In the genomic region with DNA sequence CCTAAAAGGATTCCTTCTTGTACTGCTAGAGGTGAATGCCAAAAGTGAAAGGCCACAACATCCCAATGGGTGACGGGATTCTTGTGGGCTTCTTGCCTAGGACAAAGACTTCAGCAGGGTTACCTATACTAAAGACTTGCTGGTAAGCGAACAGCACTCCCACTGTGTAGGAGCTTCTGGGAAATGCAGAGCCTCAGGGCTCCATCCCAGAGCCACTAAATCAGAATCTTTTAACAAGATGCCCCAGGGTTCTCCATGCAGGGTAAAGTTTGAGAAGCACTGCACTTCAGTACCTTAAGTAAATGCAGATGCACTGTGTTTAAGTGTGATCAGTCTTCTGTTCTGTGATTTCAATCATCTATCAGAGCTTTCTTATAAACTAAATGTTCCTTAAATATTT, we compare ENCODE assay signal across 10 cellular contexts.
"Had no signal": no experiment of that assay in that cellular context is flagged by ENCODE, and none has a peak within 500 bp of the region (broad histone marks: within the 10 kb centered on the region; RNA-seq: fewer than 3 reads in every experiment).

No MANE protein-coding gene starts in this region.

- H3K27ac Mint-ChIP-seq: T-helper 1 cell treated with Interleukin-12 subunit alpha and Interleukin-12 subunit beta and Interleukin-4 antibody, amounts not matched to agents 30 μg/mL and 1 μg/mL, for 36 hours had no signal

- ATAC-seq: natural killer cell treated with Interleukin-12 subunit alpha and Interleukin-12 subunit beta and Interleukin-15 and Interleukin-18, amount 100 ng/mL, for 72 hours; right lobe of liver had no signal

- H3K9me3 Mint-ChIP-seq: immature natural killer cell; natural killer cell treated with Interleukin-12 subunit alpha and Interleukin-12 subunit beta and Interleukin-15 and Interleukin-18, amount 100 ng/mL, for 72 hours had no signal

- H3K27me3 Mint-ChIP-seq: natural killer cell treated with Interleukin-12 subunit alpha and Interleukin-12 subunit beta and Interleukin-15 and Interleukin-18, amount 100 ng/mL, for 72 hours had no signal

- H3K36me3 ChIP-seq: prostate gland, right lobe of liver, suprapubic skin had no signal

- H3K4me3 ChIP-seq: prostate gland, right lobe of liver, suprapubic skin had no signal

- H3K27me3 ChIP-seq: right lobe of liver, suprapubic skin had no signal

- H3K9me3 ChIP-seq: prostate gland, right lobe of liver, suprapubic skin had no signal

- H3K27ac ChIP-seq: prostate gland, right lobe of liver had no signal

- DNase-seq: activated CD4-positive, alpha-beta T cell treated with anti-CD3 and anti-CD28 coated beads for 48 hours; activated naive CD4-positive, alpha-beta T cell; caudate nucleus; immature natural killer cell; right lobe of liver; stimulated activated naive CD4-positive, alpha-beta T cell had no signal

- H3K4me3 Mint-ChIP-seq: immature natural killer cell; natural killer cell treated with Interleukin-12 subunit alpha and Interleukin-12 subunit beta and Interleukin-15 and Interleukin-18, amount 100 ng/mL, for 72 hours; T-helper 1 cell treated with Interleukin-12 subunit alpha and Interleukin-12 subunit beta and Interleukin-4 antibody, amounts not matched to agents 30 μg/mL and 1 μg/mL, for 36 hours had no signal
